Comparison of ENCODE assay signal across 22 cellular contexts in genomic region chr20:9374480-9374879, GRCh38.
DNase-seq lines count a peak whose midpoint lies in the region; ATAC-seq, FAIRE-seq and TF ChIP-seq lines count a peak whose summit lies in the region.
"Had no signal": no experiment of that assay in that cellular context is flagged by ENCODE, and none has a peak within 500 bp of the region (broad histone marks: within the 10 kb centered on the region; RNA-seq: fewer than 3 reads in every experiment).

No MANE protein-coding gene starts in this region.

- peaks cover 6% of the 10 kb centered on the region for H3K36me3 Mint-ChIP-seq in astrocyte (ENCODE audit: low read depth, unreplicated experiment)

- H3K4me1 ChIP-seq in right cardiac atrium (ENCODE audit: control insufficient read depth, insufficient read depth, low read length) (no peaks in the 10 kb centered on the region), astrocyte (ENCODE audit: insufficient read depth, low read length) (no peaks in the 10 kb centered on the region)
- H3K4me1 ChIP-seq: adrenal gland, breast epithelium, uterus had no signal

- H3K4me3 ChIP-seq in right cardiac atrium (ENCODE audit: low read length) = no peak overlapping the region
- H3K4me3 ChIP-seq in astrocyte (ENCODE audit: insufficient read depth, low read depth, low read length) = no peak overlapping the region
- H3K4me3 ChIP-seq: adrenal gland, breast epithelium, SK-N-MC, uterus had no signal

- WGBS in right cardiac atrium = 82% methylated on average over 1 of the region's 1 CpG

- H3K9me3 Mint-ChIP-seq in astrocyte (ENCODE audit: unreplicated experiment) = no peaks in the 10 kb centered on the region
- H3K9me3 Mint-ChIP-seq: activated T-cell treated with anti-CD3 and anti-CD28 coated beads, Interleukin-2, amount 50 U/mL, for 24 hours; dendritic cell treated with granulocyte-macrophage colony-stimulating factor and Interleukin-4, amounts not matched to agents 40 ng/mL and 50 ng/mL, for 4 days; T-helper 1 cell treated with Interleukin-12 subunit alpha and Interleukin-12 subunit beta and Interleukin-4 antibody, amounts not matched to agents 30 μg/mL and 1 μg/mL, for 36 hours had no signal

- no peak overlapping the region for H3K27ac ChIP-seq in right cardiac atrium (ENCODE audit: low read length)
- H3K27ac ChIP-seq in astrocyte (ENCODE audit: low read depth, low read length) = no peak overlapping the region
- H3K27ac ChIP-seq: adrenal gland, breast epithelium, SK-N-MC, uterus had no signal

- H3K27me3 ChIP-seq in right cardiac atrium (ENCODE audit: control insufficient read depth, insufficient read depth) = no peaks in the 10 kb centered on the region
- H3K27me3 ChIP-seq in astrocyte (ENCODE audit: insufficient read depth, low read length) = no peaks in the 10 kb centered on the region
- H3K27me3 ChIP-seq: BE2C, breast epithelium, uterus had no signal

- peak overlapping the region; percentile 33 for H3K4me2 ChIP-seq in astrocyte (ENCODE audit: low read length)

- no peaks in the 10 kb centered on the region for H3K79me2 ChIP-seq in astrocyte (ENCODE audit: insufficient read depth, low read length)

- no peaks in the 10 kb centered on the region for H3K27me3 Mint-ChIP-seq in astrocyte (ENCODE audit: low read depth, unreplicated experiment)
- H3K27me3 Mint-ChIP-seq: activated T-cell treated with anti-CD3 and anti-CD28 coated beads, Interleukin-2, amount 50 U/mL, for 24 hours; dendritic cell treated with granulocyte-macrophage colony-stimulating factor and Interleukin-4, amounts not matched to agents 40 ng/mL and 50 ng/mL, for 4 days had no signal

- H3K9me3 ChIP-seq in right cardiac atrium (ENCODE audit: control insufficient read depth, low read length) (no peaks in the 10 kb centered on the region), astrocyte (ENCODE audit: insufficient read depth, low read depth, low read length) (no peaks in the 10 kb centered on the region)
- H3K9me3 ChIP-seq: adrenal gland, BE2C, breast epithelium, Caco-2, uterus had no signal

- H3K4me3 Mint-ChIP-seq in astrocyte (ENCODE audit: unreplicated experiment) = no peak overlapping the region
- H3K4me3 Mint-ChIP-seq: activated T-cell treated with anti-CD3 and anti-CD28 coated beads, Interleukin-2, amount 50 U/mL, for 24 hours; dendritic cell treated with granulocyte-macrophage colony-stimulating factor and Interleukin-4, amounts not matched to agents 40 ng/mL and 50 ng/mL, for 4 days; T-helper 1 cell treated with Interleukin-12 subunit alpha and Interleukin-12 subunit beta and Interleukin-4 antibody, amounts not matched to agents 30 μg/mL and 1 μg/mL, for 36 hours had no signal

- H3K9ac ChIP-seq in astrocyte (ENCODE audit: low read length) = no peak overlapping the region

- peaks cover 15% of the 10 kb centered on the region for H3K4me1 Mint-ChIP-seq in astrocyte (ENCODE audit: low read depth, unreplicated experiment)

- ATAC-seq in left ventricle myocardium superior (peak; percentile 41), right cardiac atrium (no peak)

- H3K36me3 ChIP-seq in astrocyte (ENCODE audit: insufficient read depth, low read length) = no peaks in the 10 kb centered on the region
- H3K36me3 ChIP-seq: adrenal gland, breast epithelium, uterus had no signal

- no peaks in the 10 kb centered on the region for H4K20me1 ChIP-seq in astrocyte (ENCODE audit: insufficient read depth, low read length)

- FAIRE-seq in astrocyte (lab: Jason Lieb, UNC) = no peak
- FAIRE-seq: endometrium, small intestine had no signal

- H3K27ac Mint-ChIP-seq in astrocyte (ENCODE audit: unreplicated experiment) = no peak overlapping the region
- H3K27ac Mint-ChIP-seq: activated T-cell treated with anti-CD3 and anti-CD28 coated beads, Interleukin-2, amount 50 U/mL, for 24 hours; dendritic cell treated with granulocyte-macrophage colony-stimulating factor and Interleukin-4, amounts not matched to agents 40 ng/mL and 50 ng/mL, for 4 days; T-helper 1 cell treated with Interleukin-12 subunit alpha and Interleukin-12 subunit beta and Interleukin-4 antibody, amounts not matched to agents 30 μg/mL and 1 μg/mL, for 36 hours had no signal

- no peak overlapping the region for H2AFZ ChIP-seq in astrocyte (ENCODE audit: low read depth, low read length)

- TF ChIP-seq CTCF in astrocyte (IDR thresholded peaks at IDR 0.05; ENCODE audit: insufficient read depth, low read depth, low read length) = no peak

- intact Hi-C loops in left ventricle myocardium superior (cut with micrococcal nuclease) = no loop called here
- intact Hi-C loops in right cardiac atrium (cut with DNase I) = no loop called here

- DNase-seq in left ventricle myocardium superior (no peak), right cardiac atrium (no peak), astrocyte (ENCODE audit: low read depth) (peak; percentile 47), iris pigment epithelial cell (ENCODE audit: low read depth) (peak; percentile 38), NOMO-1 treated with DMSO at 0.1 percent for 48 hours (lab: John Stamatoyannopoulos, UW; ENCODE audit: unreplicated experiment) (no peak), NCI-H1417 (lab: John Stamatoyannopoulos, UW) (no peak), HUDEP-2 (lab: John Stamatoyannopoulos, UW; ENCODE audit: unreplicated experiment in 76 of 76) (no peak)
- no peak for DNase-seq in stimulated activated CD4-positive, alpha-beta T cell treated with anti-CD3 and anti-CD28 coated beads, Interleukin-1b, Interleukin-23, amount 100 ng/mL, for 48 hours
- DNase-seq: activated CD4-positive, alpha-beta T cell treated with anti-CD3 and anti-CD28 coated beads for 4 hours; activated T-cell treated with anti-CD3 and anti-CD28 coated beads, Interleukin-2, amount 50 U/mL, for 24 hours; adrenal gland; BE2C; Caco-2; NCI-H187; NCI-H226; small intestine; uterus had no signal

Comparison
In these comparisons a context has a peak if more than half of its experiments do, and no peak if none do; other contexts are left out.
1. DNase-seq: peak in astrocyte (single experiment) and iris pigment epithelial cell (single experiment); none in left ventricle myocardium superior (single experiment), right cardiac atrium (0 of 3), stimulated activated CD4-positive, alpha-beta T cell treated with anti-CD3 and anti-CD28 coated beads, Interleukin-1b, Interleukin-23, amount 100 ng/mL, for 48 hours (single experiment), NOMO-1 treated with DMSO at 0.1 percent for 48 hours (single experiment), NCI-H1417 (0 of 3) and HUDEP-2 (0 of 76).